ENCODE assay signal across 8 cellular contexts in genomic region chr3:197298858-197299854, GRCh38. TPM values are rescaled to one million over a fixed set of nuclear protein-coding genes. Genes with fewer than 3 reads are reported as not detected.
DNase-seq lines count a peak whose midpoint lies in the region; ATAC-seq and TF ChIP-seq lines count a peak whose summit lies in the region.

No MANE protein-coding gene starts in this region.

- H3K27me3 ChIP-seq in AG04450 (ENCODE audit: control insufficient read depth, insufficient read depth, low read length): no peaks in the 10 kb centered on the region
- H3K27me3 ChIP-seq in tibial artery: no peaks in the 10 kb centered on the region

- peak overlapping the region; percentile 92 for H3K4me3 Mint-ChIP-seq in activated CD4-positive, alpha-beta T cell treated with anti-CD3 and anti-CD28 coated beads, Interleukin-2, amount 10 ng/mL, durations not matched to agents 7 days and 5 days
- peak overlapping the region; percentile 92 for H3K4me3 Mint-ChIP-seq in endothelial cell (ENCODE audit: unreplicated experiment)

- peaks cover 0 to 27% (median 7%) of the 10 kb centered on the region in 4 donors for H3K4me1 ChIP-seq in tibial artery

- POLR2A ChIA-PET in AG04450 (lab: Yijun Ruan, JAX): no interaction called here
- POLR2A ChIA-PET in activated CD4-positive, alpha-beta T cell treated with anti-CD3 and anti-CD28 coated beads, Interleukin-2, amount 10 ng/mL, durations not matched to agents 7 days and 5 days (lab: Charles Lee): no interaction called here

- H3K9me3 ChIP-seq in AG04450 (ENCODE audit: control insufficient read depth, insufficient read depth, low read length) (no peaks in the 10 kb centered on the region), tibial artery (no peaks in the 10 kb centered on the region)

- peaks cover 10% of the 10 kb centered on the region for H3K36me3 Mint-ChIP-seq in activated CD4-positive, alpha-beta T cell treated with anti-CD3 and anti-CD28 coated beads, Interleukin-2, amount 10 ng/mL, durations not matched to agents 7 days and 5 days (ENCODE audit: low read depth)
- no peaks in the 10 kb centered on the region for H3K36me3 Mint-ChIP-seq in endothelial cell (ENCODE audit: low read depth, unreplicated experiment)

- TF ChIP-seq CTCF in AG04450 (IDR thresholded peaks at IDR 0.05; ENCODE audit: low read depth, low read length) (no peak), endothelial cell (IDR thresholded peaks at IDR 0.05; ENCODE audit: unreplicated experiment) (no peak), tibial artery (IDR thresholded peaks at IDR 0.05) (no peak)

- ATAC-seq in GM18909 (IDR thresholded peaks at IDR 0.05; ENCODE audit: poor library complexity, unreplicated experiment): peak; percentile 35

- DNase-seq in AG04450 (ENCODE audit: low read depth, low spot score) (no peak), NCI-H1105 treated with DMSO at 0.1 percent for 48 hours (lab: John Stamatoyannopoulos, UW) (peak; percentile 61), endothelial cell (ENCODE audit: low spot score) (peak; percentile 46), mucosa of gallbladder (ENCODE audit: low spot score) (peak; percentile 39), tibial artery (peak in 1 of 2 donors; percentile 25), epidermal melanocyte (ENCODE audit: insufficient read length, low spot score) (no peak)
- DNase-seq in activated CD4-positive, alpha-beta T cell treated with anti-CD3 and anti-CD28 coated beads, Interleukin-2, amount 10 ng/mL, durations not matched to agents 7 days and 5 days: peak; percentile 30

- H3K27ac ChIP-seq in AG04450 (ENCODE audit: low read depth, low read length): no peak overlapping the region
- peak overlapping the region; percentile 88 to 92 for H3K27ac ChIP-seq in tibial artery

- peaks cover 28% of the 10 kb centered on the region for H3K27me3 Mint-ChIP-seq in activated CD4-positive, alpha-beta T cell treated with anti-CD3 and anti-CD28 coated beads, Interleukin-2, amount 10 ng/mL, durations not matched to agents 7 days and 5 days
- H3K27me3 Mint-ChIP-seq in endothelial cell (ENCODE audit: unreplicated experiment): peaks cover 3% of the 10 kb centered on the region

- no peaks in the 10 kb centered on the region for H3K9me3 Mint-ChIP-seq in activated CD4-positive, alpha-beta T cell treated with anti-CD3 and anti-CD28 coated beads, Interleukin-2, amount 10 ng/mL, durations not matched to agents 7 days and 5 days
- no peaks in the 10 kb centered on the region for H3K9me3 Mint-ChIP-seq in endothelial cell (ENCODE audit: unreplicated experiment)

- no peaks in the 10 kb centered on the region for H3K36me3 ChIP-seq in tibial artery

- H3K4me3 ChIP-seq in AG04450 (ENCODE audit: low read depth, low read length): peak overlapping the region; percentile 96
- H3K4me3 ChIP-seq in tibial artery: peak overlapping the region; percentile 84 to 97

- H3K4me1 Mint-ChIP-seq in activated CD4-positive, alpha-beta T cell treated with anti-CD3 and anti-CD28 coated beads, Interleukin-2, amount 10 ng/mL, durations not matched to agents 7 days and 5 days: peaks cover 25% of the 10 kb centered on the region
- peaks cover 15% of the 10 kb centered on the region for H3K4me1 Mint-ChIP-seq in endothelial cell (ENCODE audit: unreplicated experiment)

- intact Hi-C loops in tibial artery (cut with DNase I; ENCODE audit: low total_unique reads): no loop called here

- H3K27ac Mint-ChIP-seq in activated CD4-positive, alpha-beta T cell treated with anti-CD3 and anti-CD28 coated beads, Interleukin-2, amount 10 ng/mL, durations not matched to agents 7 days and 5 days: peak overlapping the region; percentile 14
- H3K27ac Mint-ChIP-seq in endothelial cell (ENCODE audit: unreplicated experiment): peak overlapping the region; percentile 88

- CTCF ChIA-PET in AG04450 (lab: Charles Lee): no interaction called here
- CTCF ChIA-PET in activated CD4-positive, alpha-beta T cell treated with anti-CD3 and anti-CD28 coated beads, Interleukin-2, amount 10 ng/mL, durations not matched to agents 7 days and 5 days (lab: Charles Lee): no interaction called here

RNA-seq across cellular contexts. Expression of gene DLG1, which starts 0.7 kb away (rescaled TPM):
- polyA plus RNA-seq in AG04450 (2011; rRNA removed): 50.0 and 58.9 TPM in 2 replicates
- 57.1 and 73.5 TPM in 2 replicates for polyA minus RNA-seq in AG04450 (2011; rRNA and poly(A)+ RNA removed)
- total RNA-seq in activated CD4-positive, alpha-beta T cell treated with anti-CD3 and anti-CD28 coated beads, Interleukin-2, amount 10 ng/mL, durations not matched to agents 7 days and 5 days: 10 to 100 TPM; 72.2 to 81.6 TPM
- 75.5 TPM for total RNA-seq in endothelial cell (ENCODE audit: unreplicated experiment)
- total RNA-seq in mucosa of gallbladder: 90.0 TPM

Comparison
In these comparisons a context has a peak if more than half of its experiments do, and no peak if none do; other contexts are left out.
1. DNase-seq: peak in NCI-H1105 treated with DMSO at 0.1 percent for 48 hours (single experiment), activated CD4-positive, alpha-beta T cell treated with anti-CD3 and anti-CD28 coated beads, Interleukin-2, amount 10 ng/mL, durations not matched to agents 7 days and 5 days (single experiment), endothelial cell (single experiment) and mucosa of gallbladder (single experiment); none in AG04450 (single experiment) and epidermal melanocyte (single experiment).